ENCODE assay signal across 21 cellular contexts in genomic region chr9:5846501-5846921, GRCh38. TPM values are rescaled to one million over a fixed set of nuclear protein-coding genes. Genes with fewer than 3 reads are reported as not detected.
A peak's percentile ranks its signal among the peaks of the same experiment; 100 is the strongest.
DNase-seq lines count a peak whose midpoint lies in the region; ATAC-seq, FAIRE-seq and TF ChIP-seq lines count a peak whose summit lies in the region.
"Had no signal": no experiment of that assay in that cellular context is flagged by ENCODE, and none has a peak within 500 bp of the region (broad histone marks: within the 10 kb centered on the region; RNA-seq: fewer than 3 reads in every experiment).

No MANE protein-coding gene starts in this region.

- WGBS in HepG2 (ENCODE audit: low lambda C conversion rate): 69% methylated on average over 4 of the region's 4 CpGs
- 86 to 89% (median 88%) methylated on average over 4 of the region's 4 CpGs for WGBS in small intestine, 3 donors
- 82 to 87% (median 86%) methylated on average over 4 of the region's 4 CpGs for WGBS in stomach, 5 donors

- H3K9me2 ChIP-seq in Loucy (replicated peaks; ENCODE audit: low read depth, low read length): no peaks in the 10 kb centered on the region

- TF ChIP-seq EP300 in HepG2 (IDR thresholded peaks at IDR 0.05; ENCODE audit: low read depth in 2 of 2, low read length in 2 of 2): no peak
- no peak for TF ChIP-seq EP300 in HepG2 (CRISPR knock-in tag; IDR thresholded peaks at IDR 0.05; ENCODE audit: borderline replicate concordance)
- TF ChIP-seq EP300 in stomach (IDR thresholded peaks at IDR 0.05): no peak

- H3K4me1 ChIP-seq in Loucy (ENCODE audit: insufficient read depth, low read length, poor library complexity, severe bottlenecking) (peaks cover 84% of the 10 kb centered on the region), HepG2 (ENCODE audit: insufficient read depth, low read length) (peaks cover 43% of the 10 kb centered on the region), small intestine (ENCODE audit: control insufficient read depth in 2 of 2, insufficient read depth in 1 of 2, low read depth in 1 of 2, low read length in 1 of 2) (peaks cover 3 to 7% of the 10 kb centered on the region in 2 donors), stomach (peaks cover 9 to 22% (median 10%) of the 10 kb centered on the region in 4 donors)
- H3K4me1 ChIP-seq: body of pancreas had no signal

- no peak for TF ChIP-seq RAD21 in HepG2 (CRISPR knock-in tag; IDR thresholded peaks at IDR 0.05)

- no peaks in the 10 kb centered on the region for H3K9me3 ChIP-seq in Loucy (ENCODE audit: insufficient read depth, low read depth, low read length)
- no peaks in the 10 kb centered on the region for H3K9me3 ChIP-seq in HepG2 (ENCODE audit: low read length)
- no peaks in the 10 kb centered on the region for H3K9me3 ChIP-seq in small intestine (ENCODE audit: control insufficient read depth, low read depth)
- no peaks in the 10 kb centered on the region for H3K9me3 ChIP-seq in stomach
- H3K9me3 ChIP-seq: body of pancreas, lower lobe of right lung had no signal

- ATAC-seq in HepG2: no peak
- ATAC-seq: body of pancreas; lower lobe of right lung; natural killer cell treated with Interleukin-12 subunit alpha and Interleukin-12 subunit beta and Interleukin-15 and Interleukin-18, amount 100 ng/mL, for 72 hours had no signal

- DNase-seq in DMS153 treated with DMSO at 0.1 percent for 48 hours (lab: John Stamatoyannopoulos, UW; ENCODE audit: unreplicated experiment): peak; percentile 21
- DNase-seq in cardiac fibroblast (ENCODE audit: low read depth in 2 of 2): peak; percentile 26 to 72
- DNase-seq in HepG2 (ENCODE audit: low spot score): no peak
- DNase-seq in H4 (ENCODE audit: low spot score): no peak
- DNase-seq in small intestine: no peak
- no peak for DNase-seq in stomach
- DNase-seq: activated CD4-positive, CD25-positive, alpha-beta regulatory T cell treated with anti-CD3 and anti-CD28 coated beads, Interleukin-2, amount 50 U/mL, for 72 hours; activated CD8-positive, alpha-beta memory T cell treated with anti-CD3 and anti-CD28 coated beads, Interleukin-2, amount 50 U/mL, for 4 hours; activated naive CD4-positive, alpha-beta T cell treated with anti-CD3 and anti-CD28 coated beads for 36 hours; body of pancreas; lower lobe of right lung; NCI-H2171; Right ventricle myocardium superior; T-helper 2 cell had no signal

- CTCF ChIA-PET in HepG2 (lab: Yijun Ruan, JAX; ENCODE audit: low intra/inter-chr PET ratio, low total read pairs): no interaction called here

- POLR2A ChIA-PET in HepG2 (lab: Yijun Ruan, JAX): interaction anchor here (1.5 kb wide), 1 partner anchor 14 kb away, joined by 4 read pairs; the partner anchor contains the start of gene ERMP1

- in situ Hi-C loops in HepG2 (cut with HindIII; ENCODE audit: extremely low pct_ligation_motif_present, low pct_unique_long_range_greater_than_20kb): no loop called here

- H3K27ac ChIP-seq in HepG2 (ENCODE audit: extremely low read length, insufficient read depth, low read length) (no peak overlapping the region), small intestine (ENCODE audit: low read depth in 1 of 2, low read length in 1 of 2) (no peak overlapping the region), stomach (no peak overlapping the region)
- H3K27ac ChIP-seq: body of pancreas, lower lobe of right lung had no signal

- BruUV-seq in HepG2 (replicated peaks; lab: Mats Ljungman, UMichigan): no TSS peak

- intact Hi-C loops in HepG2 (cut with micrococcal nuclease; ENCODE audit: unreplicated experiment): no loop called here
- intact Hi-C loops in stomach (cut with DNase I; ENCODE audit: low total_unique reads): no loop called here

- H3K79me2 ChIP-seq in Loucy (ENCODE audit: insufficient read depth, low read length) (no peaks in the 10 kb centered on the region), HepG2 (ENCODE audit: insufficient read depth, low read length) (no peaks in the 10 kb centered on the region)

- H3K4me3 ChIP-seq in Loucy (ENCODE audit: low read length, poor library complexity, severe bottlenecking): no peak overlapping the region
- no peak overlapping the region for H3K4me3 ChIP-seq in cardiac fibroblast (replicated peaks in 1 of 2; ENCODE audit: low read depth in 2 of 2, low read length in 2 of 2)
- H3K4me3 ChIP-seq in HepG2 (replicated peaks in 1 of 3; ENCODE audit: insufficient read depth in 1 of 3, low read depth in 2 of 3, low read length in 3 of 3): no peak overlapping the region
- no peak overlapping the region for H3K4me3 ChIP-seq in small intestine (ENCODE audit: low read depth in 1 of 2, low read length in 2 of 2)
- H3K4me3 ChIP-seq in stomach: no peak overlapping the region
- H3K4me3 ChIP-seq: body of pancreas, lower lobe of right lung had no signal

- no peak for TF ChIP-seq POLR2A in HepG2 (IDR thresholded peaks at IDR 0.05; ENCODE audit: insufficient read depth in 1 of 2, low read depth in 2 of 2, low read length in 2 of 2)
- TF ChIP-seq POLR2A in stomach (IDR thresholded peaks at IDR 0.05): no peak

- H3K9ac ChIP-seq in Loucy (ENCODE audit: low read depth, low read length, poor library complexity, severe bottlenecking) (no peak overlapping the region), HepG2 (ENCODE audit: insufficient read depth, low read depth, low read length) (no peak overlapping the region)

- H3K36me3 ChIP-seq in Loucy (ENCODE audit: insufficient read depth, low read length): no peaks in the 10 kb centered on the region
- no peaks in the 10 kb centered on the region for H3K36me3 ChIP-seq in HepG2 (replicated peaks in 1 of 2; ENCODE audit: control insufficient read depth in 1 of 2, insufficient read depth in 2 of 2, low read length in 2 of 2)
- no peaks in the 10 kb centered on the region for H3K36me3 ChIP-seq in small intestine (ENCODE audit: control insufficient read depth in 2 of 2, insufficient read depth in 2 of 2, low read length in 2 of 2)
- H3K36me3 ChIP-seq in stomach: no peaks in the 10 kb centered on the region
- H3K36me3 ChIP-seq: lower lobe of right lung had no signal

- peak overlapping the region; percentile 77 for H3K4me2 ChIP-seq in Loucy (ENCODE audit: low read depth, low read length, poor library complexity, severe bottlenecking)
- H3K4me2 ChIP-seq in HepG2 (ENCODE audit: low read depth, low read length): no peak overlapping the region

- H2AFZ ChIP-seq in Loucy (ENCODE audit: low read length): no peak overlapping the region
- no peak overlapping the region for H2AFZ ChIP-seq in HepG2 (ENCODE audit: low read length)

- peaks cover 22% of the 10 kb centered on the region for H3F3A ChIP-seq in Loucy (ENCODE audit: low read depth)

- FAIRE-seq in HepG2 (lab: Jason Lieb, UNC) (no peak), small intestine (lab: Jason Lieb, UNC) (no peak)

- no peaks in the 10 kb centered on the region for H3K27me3 ChIP-seq in Loucy (ENCODE audit: insufficient read depth, low read length, poor library complexity, severe bottlenecking)
- H3K27me3 ChIP-seq in HepG2 (ENCODE audit: control insufficient read depth in 1 of 2, insufficient read depth in 2 of 2, low read length in 2 of 2): no peaks in the 10 kb centered on the region
- no peaks in the 10 kb centered on the region for H3K27me3 ChIP-seq in small intestine (ENCODE audit: control insufficient read depth in 2 of 2, insufficient read depth in 2 of 2, low read length in 2 of 2)
- no peaks in the 10 kb centered on the region for H3K27me3 ChIP-seq in stomach
- H3K27me3 ChIP-seq: body of pancreas had no signal

- TF ChIP-seq CTCF in Loucy (conservative IDR thresholded peaks at IDR 0.05; ENCODE audit: low read length) (no peak), cardiac fibroblast (IDR thresholded peaks at IDR 0.05; ENCODE audit: low read depth, low read length) (no peak), HepG2 (CRISPR knock-in tag; IDR thresholded peaks at IDR 0.05) (no peak), stomach (IDR thresholded peaks at IDR 0.05) (no peak)

- H4K20me1 ChIP-seq in Loucy (ENCODE audit: insufficient read depth, low read length, poor library complexity, severe bottlenecking): no peaks in the 10 kb centered on the region
- H4K20me1 ChIP-seq in HepG2 (ENCODE audit: insufficient read depth, low read length): no peaks in the 10 kb centered on the region

RNA-seq across cellular contexts. Expression of gene ERMP1, which starts 13.6 kb away (rescaled TPM):
- 28.1 and 40.9 TPM in 2 replicates for total RNA-seq in HepG2 (2016; rRNA removed; fragmentation: Illumina TruSeq; extraction: Trizol)
- total RNA-seq in HepG2 (2016; cell fraction: cytosol; rRNA removed; fragmentation: Illumina TruSeq; extraction: Trizol; ENCODE audit: low read depth): 5.7 and 5.9 TPM in 2 replicates
- 27.4 and 39.6 TPM in 2 replicates for total RNA-seq in HepG2 (2016; cell fraction: insoluble cytoplasmic fraction; rRNA removed; fragmentation: Illumina TruSeq; extraction: Trizol)
- total RNA-seq in HepG2 (2016; cell fraction: membrane; rRNA removed; fragmentation: Illumina TruSeq; extraction: Trizol): 11.3 and 14.9 TPM in 2 replicates
- 50.1 and 60.1 TPM in 2 replicates for total RNA-seq in HepG2 (2016; cell fraction: nucleus; rRNA removed; fragmentation: Illumina TruSeq; extraction: Trizol)
- 46.8 and 65.4 TPM in 2 replicates for polyA plus RNA-seq in HepG2 (2011; rRNA removed)
- polyA plus RNA-seq in HepG2 (2011; cell fraction: cytosol; rRNA removed): 33.1 and 44.2 TPM in 2 replicates
- polyA plus RNA-seq in HepG2 (2011; cell fraction: nucleus; rRNA removed): 24.2 and 24.7 TPM in 2 replicates
- polyA plus RNA-seq in HepG2 (2012): 43.7 and 53.7 TPM in 2 replicates
- polyA plus RNA-seq in HepG2 (2016; cell fraction: cytosol; fragmentation: Illumina TruSeq; extraction: Trizol; ENCODE audit: low read depth): 1.6 and 2.0 TPM in 2 replicates
- 19.0 and 20.2 TPM in 2 replicates for polyA plus RNA-seq in HepG2 (2016; cell fraction: insoluble cytoplasmic fraction; fragmentation: Illumina TruSeq; extraction: Trizol; ENCODE audit: low read depth)
- polyA plus RNA-seq in HepG2 (2016; cell fraction: membrane; fragmentation: Illumina TruSeq; extraction: Trizol; ENCODE audit: low read depth): 5.1 and 6.0 TPM in 2 replicates
- 44.8 and 46.9 TPM in 2 replicates for polyA plus RNA-seq in HepG2 (2016; cell fraction: nucleus; fragmentation: Illumina TruSeq; extraction: Trizol; ENCODE audit: insufficient read depth, low read depth)
- 64.3 and 119 TPM in 2 replicates for polyA minus RNA-seq in HepG2 (2011; rRNA and poly(A)+ RNA removed; ENCODE audit: low replicate concordance)
- polyA minus RNA-seq in HepG2 (2011; cell fraction: cytosol; rRNA and poly(A)+ RNA removed): 73.7 and 81.5 TPM in 2 replicates
- polyA minus RNA-seq in HepG2 (2011; cell fraction: nucleus; rRNA and poly(A)+ RNA removed): 70.6 and 70.7 TPM in 2 replicates
- total RNA-seq in H4 (2014; rRNA removed; shearing (Covaris generic)): 5.9 and 6.2 TPM in 2 replicates
- polyA plus RNA-seq in small intestine: 1 to 10 TPM; 2.0 to 8.1 (median 2.2) TPM
- 10 to 100 TPM; 15.6 to 32.1 (median 18.0) TPM for total RNA-seq in stomach
- 1 to 10 TPM; 2.0 to 7.1 (median 3.9) TPM for polyA plus RNA-seq in stomach

RNA-seq across cellular contexts. Expression of gene MLANA, which starts 44.2 kb away (rescaled TPM):
- total RNA-seq in HepG2 (2016; rRNA removed; fragmentation: Illumina TruSeq; extraction: Trizol) (0.11 and 0.72 TPM in 2 replicates), stomach (not detected)
- total RNA-seq in HepG2 (2016; cell fraction: cytosol; rRNA removed; fragmentation: Illumina TruSeq; extraction: Trizol; ENCODE audit: low read depth): 0.88 TPM in 1 of 2 replicates, not detected in the other
- total RNA-seq in HepG2 (2016; cell fraction: insoluble cytoplasmic fraction; rRNA removed; fragmentation: Illumina TruSeq; extraction: Trizol): 0.15 and 0.32 TPM in 2 replicates
- 0.43 and 0.72 TPM in 2 replicates for total RNA-seq in HepG2 (2016; cell fraction: membrane; rRNA removed; fragmentation: Illumina TruSeq; extraction: Trizol)
- not detected in 2 replicates for total RNA-seq in HepG2 (2016; cell fraction: nucleus; rRNA removed; fragmentation: Illumina TruSeq; extraction: Trizol)
- polyA plus RNA-seq in HepG2 (2011; rRNA removed) (0.18 TPM in 1 of 2 replicates, not detected in the other), small intestine (not detected), stomach (not detected)
- not detected in 2 replicates for polyA plus RNA-seq in HepG2 (2011; cell fraction: cytosol; rRNA removed)
- not detected in 2 replicates for polyA plus RNA-seq in HepG2 (2011; cell fraction: nucleus; rRNA removed)
- polyA plus RNA-seq in HepG2 (2012): 0.23 and 0.43 TPM in 2 replicates
- polyA plus RNA-seq in HepG2 (2016; cell fraction: cytosol; fragmentation: Illumina TruSeq; extraction: Trizol; ENCODE audit: low read depth): 0.75 and 0.91 TPM in 2 replicates
- polyA plus RNA-seq in HepG2 (2016; cell fraction: insoluble cytoplasmic fraction; fragmentation: Illumina TruSeq; extraction: Trizol; ENCODE audit: low read depth): 0.23 and 0.33 TPM in 2 replicates
- 0.70 and 1.0 TPM in 2 replicates for polyA plus RNA-seq in HepG2 (2016; cell fraction: membrane; fragmentation: Illumina TruSeq; extraction: Trizol; ENCODE audit: low read depth)
- not detected in 2 replicates for polyA plus RNA-seq in HepG2 (2016; cell fraction: nucleus; fragmentation: Illumina TruSeq; extraction: Trizol; ENCODE audit: insufficient read depth, low read depth)
- 0.10 TPM in 1 of 2 replicates, not detected in the other for polyA minus RNA-seq in HepG2 (2011; rRNA and poly(A)+ RNA removed; ENCODE audit: low replicate concordance)
- not detected in 2 replicates for polyA minus RNA-seq in HepG2 (2011; cell fraction: cytosol; rRNA and poly(A)+ RNA removed)
- not detected in 2 replicates for polyA minus RNA-seq in HepG2 (2011; cell fraction: nucleus; rRNA and poly(A)+ RNA removed)
- not detected in 2 replicates for total RNA-seq in H4 (2014; rRNA removed; shearing (Covaris generic))
- total RNA-seq: activated naive CD4-positive, alpha-beta T cell treated with anti-CD3 and anti-CD28 coated beads for 36 hours; body of pancreas; Daoy; dermis microvascular lymphatic vessel endothelial cell; fibroblast of lung; lower lobe of right lung; natural killer cell treated with Interleukin-12 subunit alpha and Interleukin-12 subunit beta and Interleukin-15 and Interleukin-18, amount 100 ng/mL, for 72 hours; Right ventricle myocardium superior; subcutaneous adipose tissue had no signal
- polyA plus RNA-seq: BJ, fibroblast of lung had no signal

Comparison
In these comparisons a context has a peak if more than half of its experiments do, and no peak if none do; other contexts are left out.
1. DNase-seq: peak in DMS153 treated with DMSO at 0.1 percent for 48 hours (single experiment) and cardiac fibroblast (2 of 2); none in HepG2 (single experiment), H4 (single experiment), small intestine (single experiment) and stomach (single experiment).